ENCODE assay signal across 8 cellular contexts in genomic region chr10:100008708-100009282, GRCh38. TPM values are rescaled to one million over a fixed set of nuclear protein-coding genes. Genes with fewer than 3 reads are reported as not detected.
DNase-seq lines count a peak whose midpoint lies in the region; ATAC-seq, FAIRE-seq and TF ChIP-seq lines count a peak whose summit lies in the region.

No MANE protein-coding gene starts in this region.

- H3K9me3 ChIP-seq in Karpas-422 (ENCODE audit: low read length) (no peaks in the 10 kb centered on the region), neural cell (ENCODE audit: low read length) (no peaks in the 10 kb centered on the region)

- H3K27ac ChIP-seq in C4-2B (peak overlapping the region; percentile 9), Karpas-422 (ENCODE audit: low read length) (peak overlapping the region; percentile 74), dorsolateral prefrontal cortex (peak overlapping the region in 38 of 59 donors; percentile 5 to 84 (median 63)), neural cell (ENCODE audit: low read length) (peak overlapping the region; percentile 31)

- DNase-seq in Karpas-422 = no peak
- no peak for DNase-seq in dorsolateral prefrontal cortex
- no peak for DNase-seq in D341Med (ENCODE audit: low spot score)
- DNase-seq in HTR-8/SVneo (ENCODE audit: insufficient read length, low spot score) = no peak

- H3K4me2 ChIP-seq in Karpas-422 (ENCODE audit: low read depth, low read length, poor library complexity, severe bottlenecking) (peak overlapping the region; percentile 89), neural cell (ENCODE audit: low read length) (peak overlapping the region; percentile 72)

- H3K27me3 ChIP-seq in Karpas-422 (ENCODE audit: low read length) (no peaks in the 10 kb centered on the region), dorsolateral prefrontal cortex (no peaks in the 10 kb centered on the region), neural cell (ENCODE audit: insufficient read depth, low read depth, low read length) (no peaks in the 10 kb centered on the region)

- no peak for TF ChIP-seq RAD21 in neural cell (conservative IDR thresholded peaks at IDR 0.05)

- TF ChIP-seq EP300 in neural cell (conservative IDR thresholded peaks at IDR 0.05; ENCODE audit: poor library complexity, severe bottlenecking) = no peak

- no peaks in the 10 kb centered on the region for H3K9me2 ChIP-seq in Karpas-422 (replicated peaks; ENCODE audit: insufficient read depth, low read length)
- no peaks in the 10 kb centered on the region for H3K9me2 ChIP-seq in neural cell (ENCODE audit: insufficient read depth, low read length)

- H3K9ac ChIP-seq in Karpas-422 (ENCODE audit: low read length) (peak overlapping the region; percentile 93), neural cell (ENCODE audit: low read length) (peak overlapping the region; percentile 67)

- H2AFZ ChIP-seq in Karpas-422 (ENCODE audit: low read length) (peak overlapping the region; percentile 51; the same call in 1 of the 2 replicates), neural cell (ENCODE audit: low read depth, low read length) (peak overlapping the region; percentile 85)

- H3K79me2 ChIP-seq in Karpas-422 (ENCODE audit: low read length) = peaks cover 55% of the 10 kb centered on the region
- no peaks in the 10 kb centered on the region for H3K79me2 ChIP-seq in neural cell (replicated peaks; ENCODE audit: insufficient read depth, low read length)

- no peaks in the 10 kb centered on the region for H3F3A ChIP-seq in neural cell (ENCODE audit: insufficient read depth, low read length, poor library complexity, severe bottlenecking)

- no peak for ATAC-seq in HG03571 (IDR thresholded peaks at IDR 0.05; ENCODE audit: unreplicated experiment)
- ATAC-seq in GM18907 (IDR thresholded peaks at IDR 0.05; ENCODE audit: unreplicated experiment) = no peak

- FAIRE-seq in HTR-8/SVneo (lab: Jason Lieb, UNC) = no peak

- TF ChIP-seq CTCF in C4-2B (conservative IDR thresholded peaks at IDR 0.05) = no peak
- no peak for TF ChIP-seq CTCF in dorsolateral prefrontal cortex (IDR thresholded peaks at IDR 0.05 in 54 of 56, conservative IDR thresholded peaks at IDR 0.05 in 2 of 56; ENCODE audit: low read depth in 1 of 56, partially characterized antibody in 56 of 56)
- no peak for TF ChIP-seq CTCF in neural cell (IDR thresholded peaks at IDR 0.05; ENCODE audit: poor library complexity, severe bottlenecking)

- H3K4me3 ChIP-seq in Karpas-422 (ENCODE audit: low read length) (peak overlapping the region; percentile 95), dorsolateral prefrontal cortex (peak overlapping the region; percentile 56 to 92 (median 80)), neural cell (ENCODE audit: low read length) (peak overlapping the region; percentile 94)

- peaks cover 41% of the 10 kb centered on the region for H3K4me1 ChIP-seq in Karpas-422 (ENCODE audit: low read length)

- intact Hi-C loops in dorsolateral prefrontal cortex (cut with DNase I) = no loop called here

- H3K36me3 ChIP-seq in Karpas-422 (ENCODE audit: insufficient read depth, low read length) (no peaks in the 10 kb centered on the region), neural cell (ENCODE audit: insufficient read depth, low read length) (no peaks in the 10 kb centered on the region)

- H4K20me1 ChIP-seq in Karpas-422 (ENCODE audit: insufficient read depth, low read depth, low read length) (no peaks in the 10 kb centered on the region; the same call in 1 of the 2 replicates), neural cell (ENCODE audit: insufficient read depth) (no peaks in the 10 kb centered on the region)

TF ChIP-seq in neural cell, 6 proteins besides CTCF, POLR2A, EP300 and RAD21:
- TF ChIP-seq POLR2AphosphoS5 (IDR thresholded peaks at IDR 0.05) = no peak
- no peak for TF ChIP-seq SMC3 (conservative IDR thresholded peaks at IDR 0.05; ENCODE audit: poor library complexity)
- no peak for TF ChIP-seq REST (IDR thresholded peaks at IDR 0.05; ENCODE audit: borderline replicate concordance)
- TF ChIP-seq MXI1 (conservative IDR thresholded peaks at IDR 0.05; ENCODE audit: poor library complexity, severe bottlenecking) = no peak
- TF ChIP-seq EZH2 (IDR thresholded peaks at IDR 0.05; ENCODE audit: borderline replicate concordance, insufficient read depth, low read length, poor library complexity, severe bottlenecking) = no peak

RNA-seq across cellular contexts. Expression of gene DNMBP, which starts 1.0 kb away (rescaled TPM):
- 13.8 and 16.2 TPM in 2 replicates for total RNA-seq in Karpas-422 (2014; rRNA removed; shearing (Covaris generic); ENCODE audit: low replicate concordance)
- total RNA-seq in dorsolateral prefrontal cortex = 10 to 100 TPM in 44 of 120 experiments, 1 to 10 TPM in 76; 5.3 to 14.0 (median 9.2) TPM
- polyA plus RNA-seq in neural cell = 2.3 and 3.1 TPM in 2 replicates
- polyA minus RNA-seq in neural cell = 7.9 and 8.3 TPM in 2 replicates

Comparison
In these comparisons a context has a peak if more than half of its experiments do, and no peak if none do; other contexts are left out.
1. H3K27ac ChIP-seq: peak in every context shown above with its lines; median percentile 74 in Karpas-422; 63 in dorsolateral prefrontal cortex; 31 in neural cell; 9 in C4-2B.